12 cellular contexts compared by ENCODE assay signal in the genomic region with DNA sequence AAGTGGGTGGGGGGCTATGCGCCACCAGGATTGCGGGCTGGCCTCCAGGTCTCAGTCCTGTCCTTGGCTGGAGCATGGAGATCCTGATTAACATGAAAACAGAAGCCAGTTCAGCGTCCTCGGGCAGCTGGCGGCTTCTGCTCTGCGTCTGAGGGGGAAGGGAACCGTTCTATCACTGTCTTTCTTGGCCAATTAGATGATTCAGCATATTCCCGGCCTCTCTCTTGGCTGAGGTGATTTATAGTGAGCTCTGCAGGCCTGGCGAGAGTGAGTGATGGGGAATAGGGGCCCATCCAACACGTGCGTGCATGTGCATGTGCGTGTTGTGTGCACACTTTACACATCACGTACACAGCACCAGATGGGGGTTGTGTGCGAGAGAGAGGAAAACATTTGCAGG.
DNase-seq lines count a peak whose midpoint lies in the region; ATAC-seq and TF ChIP-seq lines count a peak whose summit lies in the region.
"Had no signal": no experiment of that assay in that cellular context is flagged by ENCODE, and none has a peak within 500 bp of the region (broad histone marks: within the 10 kb centered on the region; RNA-seq: fewer than 3 reads in every experiment).

No MANE protein-coding gene starts in this region.

- H3K36me3 ChIP-seq in HUES64 (ENCODE audit: insufficient read depth, low read length) (no peaks in the 10 kb centered on the region), SK-N-SH (replicated peaks in 1 of 2; ENCODE audit: control insufficient read depth in 1 of 2, insufficient read depth in 2 of 2, low read length in 1 of 2) (no peaks in the 10 kb centered on the region)

- ATAC-seq in right cardiac atrium: peak; percentile 64 to 76
- ATAC-seq in HG03520 (IDR thresholded peaks at IDR 0.05; ENCODE audit: unreplicated experiment): no peak
- no peak for ATAC-seq in GM18502 (IDR thresholded peaks at IDR 0.05; ENCODE audit: poor library complexity, unreplicated experiment)
- ATAC-seq in GM19351 (IDR thresholded peaks at IDR 0.05; ENCODE audit: unreplicated experiment): no peak
- ATAC-seq: body of pancreas; natural killer cell treated with Interleukin-12 subunit alpha and Interleukin-12 subunit beta and Interleukin-15 and Interleukin-18, amount 100 ng/mL, for 72 hours had no signal

- H3K9ac ChIP-seq in HUES64 (ENCODE audit: low read depth, low read length): peak overlapping the region; percentile 25; the same call in 1 of the 2 replicates
- H3K9ac ChIP-seq in SK-N-SH: no peak overlapping the region

- peak in 1 of 2 experiments; percentile 72; a peak in 2 of 4 replicates for TF ChIP-seq EP300 in SK-N-SH (IDR thresholded peaks at IDR 0.05; ENCODE audit: borderline replicate concordance in 1 of 2, low read depth in 1 of 2, low read length in 1 of 2)

- no peak overlapping the region for H3K4me3 ChIP-seq in HUES64 (ENCODE audit: low read length)
- no peak overlapping the region for H3K4me3 ChIP-seq in SK-N-SH (ENCODE audit: low read depth in 2 of 2, low read length in 1 of 2)
- H3K4me3 ChIP-seq in right cardiac atrium (ENCODE audit: low read length): no peak overlapping the region
- peak overlapping the region; percentile 15 for H3K4me3 ChIP-seq in skeletal muscle cell (ENCODE audit: low read depth, low read length)
- H3K4me3 ChIP-seq: body of pancreas had no signal

- H3K9me3 ChIP-seq in HUES64 (ENCODE audit: insufficient read depth, low read depth, low read length) (no peaks in the 10 kb centered on the region), SK-N-SH (no peaks in the 10 kb centered on the region), right cardiac atrium (ENCODE audit: control insufficient read depth, low read length) (no peaks in the 10 kb centered on the region)
- H3K9me3 ChIP-seq: body of pancreas had no signal

- H3K27me3 ChIP-seq in HUES64 (ENCODE audit: insufficient read depth, low read length) (no peaks in the 10 kb centered on the region), SK-N-SH (ENCODE audit: insufficient read depth) (no peaks in the 10 kb centered on the region; the same call in 1 of the 2 replicates), right cardiac atrium (ENCODE audit: control insufficient read depth, insufficient read depth) (no peaks in the 10 kb centered on the region)
- H3K27me3 ChIP-seq: body of pancreas had no signal

- H3K4me1 ChIP-seq in HUES64 (ENCODE audit: insufficient read depth, low read length): peaks cover 13% of the 10 kb centered on the region; the same call in 1 of the 2 replicates
- H3K4me1 ChIP-seq in SK-N-SH (ENCODE audit: control insufficient read depth in 1 of 2, insufficient read depth in 2 of 2, low read depth in 1 of 2, low read length in 1 of 2): peaks cover 0 to 14% of the 10 kb centered on the region in 2 experiments; a peak in 1 of 4 replicates
- no peaks in the 10 kb centered on the region for H3K4me1 ChIP-seq in right cardiac atrium (ENCODE audit: control insufficient read depth, insufficient read depth, low read length)
- H3K4me1 ChIP-seq: body of pancreas had no signal

- no peak overlapping the region for H3K4me3 Mint-ChIP-seq in activated T-helper 1 cell treated with anti-CD3 and anti-CD28 coated beads, Interleukin-12 subunit alpha, Interleukin-12 subunit beta, Interleukin-2, Interleukin-4 antibody, amounts not matched to agents 30 ng/mL and 10 ng/mL and 1 ng/mL, durations not matched to agents 14 hours and 24 hours and 36 hours
- H3K4me3 Mint-ChIP-seq: natural killer cell treated with Interleukin-12 subunit alpha and Interleukin-12 subunit beta and Interleukin-15 and Interleukin-18, amount 100 ng/mL, for 72 hours had no signal

- H3K27ac ChIP-seq in HUES64 (ENCODE audit: low read depth, low read length) (0 out of 2 replicates have a peak overlapping the region, but pooled peaks have one; percentile 25), SK-N-SH (ENCODE audit: low read depth in 2 of 2, low read length in 1 of 2) (peak overlapping the region in 1 of 2 experiments; percentile 75; a peak in 2 of 4 replicates), right cardiac atrium (ENCODE audit: low read length) (no peak overlapping the region)
- H3K27ac ChIP-seq: body of pancreas, HL-60 had no signal

- no peaks in the 10 kb centered on the region for H3K79me2 ChIP-seq in SK-N-SH (ENCODE audit: insufficient read depth)

- intact Hi-C loops in right cardiac atrium (cut with DNase I): no loop called here
- intact Hi-C loops in activated T-helper 1 cell treated with anti-CD3 and anti-CD28 coated beads, Interleukin-12 subunit alpha, Interleukin-12 subunit beta, Interleukin-2, Interleukin-4 antibody, amounts not matched to agents 30 ng/mL and 10 ng/mL and 1 ng/mL, durations not matched to agents 14 hours and 24 hours and 36 hours (cut with micrococcal nuclease): no loop called here

- no peaks in the 10 kb centered on the region for H3K9me3 Mint-ChIP-seq in activated T-helper 1 cell treated with anti-CD3 and anti-CD28 coated beads, Interleukin-12 subunit alpha, Interleukin-12 subunit beta, Interleukin-2, Interleukin-4 antibody, amounts not matched to agents 30 ng/mL and 10 ng/mL and 1 ng/mL, durations not matched to agents 14 hours and 24 hours and 36 hours
- H3K9me3 Mint-ChIP-seq: natural killer cell treated with Interleukin-12 subunit alpha and Interleukin-12 subunit beta and Interleukin-15 and Interleukin-18, amount 100 ng/mL, for 72 hours had no signal

- no peak overlapping the region for H3K27ac Mint-ChIP-seq in activated T-helper 1 cell treated with anti-CD3 and anti-CD28 coated beads, Interleukin-12 subunit alpha, Interleukin-12 subunit beta, Interleukin-2, Interleukin-4 antibody, amounts not matched to agents 30 ng/mL and 10 ng/mL and 1 ng/mL, durations not matched to agents 14 hours and 24 hours and 36 hours
- H3K27ac Mint-ChIP-seq: natural killer cell treated with Interleukin-12 subunit alpha and Interleukin-12 subunit beta and Interleukin-15 and Interleukin-18, amount 100 ng/mL, for 72 hours had no signal

- H3F3A ChIP-seq in SK-N-SH (replicated peaks; ENCODE audit: insufficient read depth): no peaks in the 10 kb centered on the region

- H2AFZ ChIP-seq in SK-N-SH (ENCODE audit: low read depth): no peak overlapping the region

- POLR2A ChIA-PET in SK-N-SH (lab: Yijun Ruan, JAX): interaction anchor here (0.6 to 1.2 kb wide), 4 partner anchors 15 to 36 kb away, joined by 3 read pairs; no protein-coding TSS in a partner anchor

- H3K4me2 ChIP-seq in SK-N-SH: no peak overlapping the region

- H3K27me3 Mint-ChIP-seq in activated T-helper 1 cell treated with anti-CD3 and anti-CD28 coated beads, Interleukin-12 subunit alpha, Interleukin-12 subunit beta, Interleukin-2, Interleukin-4 antibody, amounts not matched to agents 30 ng/mL and 10 ng/mL and 1 ng/mL, durations not matched to agents 14 hours and 24 hours and 36 hours (ENCODE audit: insufficient read depth): peaks cover 2% of the 10 kb centered on the region

- CTCF ChIA-PET in SK-N-SH (lab: Yijun Ruan, JAX): interaction anchor here (0.8 kb wide), 1 partner anchor 168 kb away, joined by 3 read pairs; no protein-coding TSS in a partner anchor

- H3K36me3 Mint-ChIP-seq in activated T-helper 1 cell treated with anti-CD3 and anti-CD28 coated beads, Interleukin-12 subunit alpha, Interleukin-12 subunit beta, Interleukin-2, Interleukin-4 antibody, amounts not matched to agents 30 ng/mL and 10 ng/mL and 1 ng/mL, durations not matched to agents 14 hours and 24 hours and 36 hours (ENCODE audit: low read depth): no peaks in the 10 kb centered on the region
- H3K36me3 Mint-ChIP-seq: natural killer cell treated with Interleukin-12 subunit alpha and Interleukin-12 subunit beta and Interleukin-15 and Interleukin-18, amount 100 ng/mL, for 72 hours had no signal

- peaks cover 7% of the 10 kb centered on the region for H3K4me1 Mint-ChIP-seq in activated T-helper 1 cell treated with anti-CD3 and anti-CD28 coated beads, Interleukin-12 subunit alpha, Interleukin-12 subunit beta, Interleukin-2, Interleukin-4 antibody, amounts not matched to agents 30 ng/mL and 10 ng/mL and 1 ng/mL, durations not matched to agents 14 hours and 24 hours and 36 hours (ENCODE audit: low read depth)

- 15% methylated on average over 9 of the region's 14 CpGs for WGBS in HUES64
- WGBS in SK-N-SH (ENCODE audit: low lambda C conversion rate): 34% methylated on average over 11 of the region's 14 CpGs
- WGBS in right cardiac atrium: 41% methylated on average over 14 of the region's 14 CpGs

- no peak for TF ChIP-seq CTCF in SK-N-SH (IDR thresholded peaks at IDR 0.05)

- TF ChIP-seq RAD21 in SK-N-SH (IDR thresholded peaks at IDR 0.05; ENCODE audit: low read length): no peak

- DNase-seq in SK-N-SH (peak; percentile 51), right cardiac atrium (peak; percentile 28 to 75 (median 75)), skeletal muscle cell (ENCODE audit: low read depth) (peak; percentile 7)
- DNase-seq in activated T-helper 1 cell treated with anti-CD3 and anti-CD28 coated beads, Interleukin-12 subunit alpha, Interleukin-12 subunit beta, Interleukin-2, Interleukin-4 antibody, amounts not matched to agents 30 ng/mL and 10 ng/mL and 1 ng/mL, durations not matched to agents 14 hours and 24 hours and 36 hours (ENCODE audit: low spot score): no peak
- DNase-seq: T-helper 1 cell had no signal

- no peaks in the 10 kb centered on the region for H3K9me2 ChIP-seq in SK-N-SH

- no peaks in the 10 kb centered on the region for H4K20me1 ChIP-seq in SK-N-SH (ENCODE audit: insufficient read depth)

TF ChIP-seq in SK-N-SH, 30 proteins besides CTCF, POLR2A, EP300 and RAD21 (continues in another document):
- TF ChIP-seq TAF1 (IDR thresholded peaks at IDR 0.05; ENCODE audit: borderline replicate concordance, low read depth, low read length) (no peak), SMC3 (IDR thresholded peaks at IDR 0.05; ENCODE audit: low read depth, low read length) (no peak), CHD2 (IDR thresholded peaks at IDR 0.05; ENCODE audit: low read length, partially characterized antibody) (peak; percentile 51)
- TF ChIP-seq, protein P1, sequence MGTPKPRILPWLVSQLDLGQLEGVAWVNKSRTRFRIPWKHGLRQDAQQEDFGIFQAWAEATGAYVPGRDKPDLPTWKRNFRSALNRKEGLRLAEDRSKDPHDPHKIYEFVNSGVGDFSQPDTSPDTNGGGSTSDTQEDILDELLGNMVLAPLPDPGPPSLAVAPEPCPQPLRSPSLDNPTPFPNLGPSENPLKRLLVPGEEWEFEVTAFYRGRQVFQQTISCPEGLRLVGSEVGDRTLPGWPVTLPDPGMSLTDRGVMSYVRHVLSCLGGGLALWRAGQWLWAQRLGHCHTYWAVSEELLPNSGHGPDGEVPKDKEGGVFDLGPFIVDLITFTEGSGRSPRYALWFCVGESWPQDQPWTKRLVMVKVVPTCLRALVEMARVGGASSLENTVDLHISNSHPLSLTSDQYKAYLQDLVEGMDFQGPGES (IDR thresholded peaks at IDR 0.05; ENCODE audit: low read depth, low read length): no peak

Comparison
In these comparisons a context has a peak if more than half of its experiments do, and no peak if none do; other contexts are left out.
1. ATAC-seq: peak in right cardiac atrium (2 of 2); none in HG03520 (single experiment), GM18502 (single experiment) and GM19351 (single experiment).